17 cellular contexts compared by ENCODE assay signal in genomic region chr1:245131026-245131393, GRCh38.
"Had no signal": no experiment of that assay in that cellular context is flagged by ENCODE, and none has a peak within 500 bp of the region (broad histone marks: within the 10 kb centered on the region; RNA-seq: fewer than 3 reads in every experiment).

No MANE protein-coding gene starts in this region.

- H3K4me3 ChIP-seq: colonic mucosa, esophagus squamous epithelium, lung, stomach, testis had no signal

- H3K4me1 Mint-ChIP-seq: activated B cell treated with CpG ODN at 0.5 μM for 24 hours had no signal

- H3K36me3 ChIP-seq: colonic mucosa, esophagus squamous epithelium, stomach had no signal

- H3K27ac Mint-ChIP-seq: activated B cell treated with CpG ODN at 0.5 μM for 24 hours; activated CD8-positive, alpha-beta T cell treated with anti-CD3 and anti-CD28 coated beads for 36 hours; activated naive CD8-positive, alpha-beta T cell had no signal

- H3K27me3 ChIP-seq: colonic mucosa, testis had no signal

- ATAC-seq: activated CD8-positive, alpha-beta T cell treated with anti-CD3 and anti-CD28 coated beads for 36 hours had no signal

- DNase-seq: activated B cell treated with CpG ODN at 0.5 μM for 24 hours; activated CD4-positive, alpha-beta T cell treated with anti-CD3 and anti-CD28 coated beads for 48 hours; activated CD8-positive, alpha-beta T cell treated with anti-CD3 and anti-CD28 coated beads for 36 hours; activated gamma-delta T cell treated with Interleukin-2 at 50 U/mL for 16 hours; activated T-cell treated with anti-CD3 and anti-CD28 coated beads, Interleukin-2, amount 50 U/mL, for 48 hours; amniotic stem cell; colonic mucosa; esophagus squamous epithelium; glutamatergic neuron; midbrain; stimulated activated CD4-positive, alpha-beta T cell treated with anti-CD3 and anti-CD28 coated beads, Interleukin-12 subunit alpha, Interleukin-12 subunit beta, amount 100 ng/mL, for 4 hours; stimulated activated CD4-positive, alpha-beta T cell treated with anti-CD3 and anti-CD28 coated beads, Interleukin-2, amount 100 ng/mL, for 24 hours; stomach; T-helper 2 cell; testis had no signal

- H3K36me3 Mint-ChIP-seq: activated naive CD8-positive, alpha-beta T cell had no signal

- H3K4me3 Mint-ChIP-seq: activated B cell treated with CpG ODN at 0.5 μM for 24 hours; activated CD8-positive, alpha-beta T cell treated with anti-CD3 and anti-CD28 coated beads for 36 hours; activated naive CD8-positive, alpha-beta T cell had no signal

- H3K9me3 Mint-ChIP-seq: activated B cell treated with CpG ODN at 0.5 μM for 24 hours had no signal
